Comparison of ENCODE assay signal across 1 cellular context in genomic region chr6:28161410-28162079, GRCh38.
TF ChIP-seq lines count a peak whose summit lies in the region.

No MANE protein-coding gene starts in this region.

TF ChIP-seq in H1, 55 proteins besides CTCF, POLR2A, EP300 and RAD21 (continued from another document):
- TF ChIP-seq KDM4A (IDR thresholded peaks at IDR 0.05; ENCODE audit: low read depth, low read length, severe bottlenecking) (peak; percentile 78), RNF2 (IDR thresholded peaks at IDR 0.05; ENCODE audit: borderline replicate concordance, low read depth, low read length, missing control alignments, poor library complexity, severe bottlenecking) (no peak), TCF12 (IDR thresholded peaks at IDR 0.05; ENCODE audit: low read depth, low read length) (no peak), CEBPB (IDR thresholded peaks at IDR 0.05; ENCODE audit: low read depth, low read length) (peak; percentile 72), KDM1A (IDR thresholded peaks at IDR 0.05; ENCODE audit: borderline replicate concordance, low read length) (no peak), ASH2L (IDR thresholded peaks at IDR 0.05; ENCODE audit: low read length) (peak; percentile 40), CHD1 (IDR thresholded peaks at IDR 0.05; ENCODE audit: low read depth, low read length) (no peak), CBX5 (IDR thresholded peaks at IDR 0.05; ENCODE audit: low read depth, low read length) (no peak), SP4 (IDR thresholded peaks at IDR 0.05; ENCODE audit: low read length) (0 out of 2 replicates have a peak, but pooled peaks have one; percentile 70), CTBP2 (IDR thresholded peaks at IDR 0.05; ENCODE audit: borderline replicate concordance, insufficient read depth, insufficient read length, low read length) (no peak), USF2 (IDR thresholded peaks at IDR 0.05; ENCODE audit: low read length) (no peak)
